In genomic region chr4:91827914-91828313, GRCh38 we compare ENCODE assay signal across 23 cellular contexts.
"Had no signal": no experiment of that assay in that cellular context is flagged by ENCODE, and none has a peak within 500 bp of the region (broad histone marks: within the 10 kb centered on the region; RNA-seq: fewer than 3 reads in every experiment).

No MANE protein-coding gene starts in this region.

- H3K27me3 ChIP-seq: dorsolateral prefrontal cortex, esophagus muscularis mucosa, foreskin keratinocyte, gastroesophageal sphincter, heart left ventricle, hepatocyte, left lung had no signal

- H3K4me2 ChIP-seq: hepatocyte had no signal

- FAIRE-seq: endothelial cell of umbilical vein, keratinocyte had no signal

- H2AFZ ChIP-seq: hepatocyte had no signal

- H3K36me3 ChIP-seq: esophagus muscularis mucosa, gastroesophageal sphincter, heart left ventricle, left lung had no signal

- H3K4me3 ChIP-seq: coronary artery, dorsolateral prefrontal cortex, esophagus muscularis mucosa, gastroesophageal sphincter, heart left ventricle, hepatocyte, left lung, lung had no signal

- H3K4me1 ChIP-seq: esophagus muscularis mucosa, gastroesophageal sphincter, heart left ventricle, left lung had no signal

- H3K27ac ChIP-seq: coronary artery, dorsolateral prefrontal cortex, esophagus muscularis mucosa, foreskin keratinocyte, gastroesophageal sphincter, heart left ventricle, hepatocyte, left lung had no signal

- ATAC-seq: effector memory CD8-positive, alpha-beta T cell; foreskin keratinocyte; gastroesophageal sphincter; heart left ventricle; left cardiac atrium; left lung; left ventricle myocardium superior; naive thymus-derived CD4-positive, alpha-beta T cell had no signal

- H3K79me2 ChIP-seq: hepatocyte had no signal

- DNase-seq: dermis blood vessel endothelial cell; dorsolateral prefrontal cortex; effector CD4-positive, alpha-beta T cell; effector memory CD8-positive, alpha-beta T cell; endodermal cell; foreskin keratinocyte; heart left ventricle; hypothalamus; immature natural killer cell; left cardiac atrium; left lung; left ventricle myocardium superior; mammary epithelial cell; mesendoderm; midbrain; naive thymus-derived CD4-positive, alpha-beta T cell had no signal
